35 cellular contexts compared by ENCODE assay signal in the genomic region with DNA sequence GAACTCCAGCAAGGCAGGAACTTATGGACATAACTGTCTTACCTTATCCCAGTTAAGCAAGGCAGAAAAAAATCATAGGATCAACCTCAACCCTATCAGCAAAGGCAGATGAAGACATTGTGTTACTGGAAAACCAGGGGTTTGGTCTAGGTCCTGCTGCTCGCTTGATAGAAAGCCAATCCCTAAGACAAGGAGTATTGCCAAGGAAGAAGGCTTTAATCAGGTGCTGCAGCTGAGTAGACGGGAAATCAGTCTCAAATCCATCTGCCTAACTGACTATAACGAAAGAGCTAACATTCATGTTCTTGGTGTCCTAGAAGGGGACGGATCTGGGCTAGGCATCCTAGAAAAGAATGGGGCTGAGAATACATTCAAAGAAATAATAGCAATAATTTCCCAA.
"Had no signal": no experiment of that assay in that cellular context is flagged by ENCODE, and none has a peak within 500 bp of the region (broad histone marks: within the 10 kb centered on the region; RNA-seq: fewer than 3 reads in every experiment).

No MANE protein-coding gene starts in this region.

- H3K9ac ChIP-seq: KMS-11 had no signal

- H3K27me3 ChIP-seq: MG63 had no signal

- H3K36me3 ChIP-seq: MG63 had no signal

- H3K9me3 ChIP-seq: MG63 had no signal

- H3K4me2 ChIP-seq: KMS-11 had no signal

- DNase-seq: Karpas-422, Kasumi-1, MG63, MM.1S, MV-4-11, NCI-H1048, NCI-H1092, NCI-H1092 treated with DMSO at 0.1 percent for 48 hours, NCI-H1105, NCI-H1105 treated with DMSO at 0.1 percent for 48 hours, NCI-H1417, NCI-H1417 treated with DMSO at 0.1 percent for 48 hours, NCI-H1436, NCI-H1436 treated with DMSO at 0.1 percent for 48 hours, NCI-H146, NCI-H1694, NCI-H1694 treated with DMSO at 0.1 percent for 48 hours, NCI-H187, NCI-H187 treated with DMSO at 0.1 percent for 48 hours, NCI-H1930, NCI-H2029, NCI-H2029 treated with DMSO at 0.1 percent for 48 hours, NCI-H2081, NCI-H2081 treated with DMSO at 0.1 percent for 48 hours, NCI-H2107, NCI-H2171, NCI-H2171 treated with DMSO at 0.1 percent for 48 hours, NCI-H2227 treated with DMSO at 0.1 percent for 48 hours, NCI-H226, NCI-H345, NCI-H446, NCI-H446 treated with DMSO at 0.1 percent for 48 hours, NCI-H510A, NCI-H510A treated with DMSO at 0.1 percent for 48 hours had no signal

- H3K27ac ChIP-seq: KMS-11 had no signal

- H3K4me3 ChIP-seq: MG63 had no signal
